In the genomic region with DNA sequence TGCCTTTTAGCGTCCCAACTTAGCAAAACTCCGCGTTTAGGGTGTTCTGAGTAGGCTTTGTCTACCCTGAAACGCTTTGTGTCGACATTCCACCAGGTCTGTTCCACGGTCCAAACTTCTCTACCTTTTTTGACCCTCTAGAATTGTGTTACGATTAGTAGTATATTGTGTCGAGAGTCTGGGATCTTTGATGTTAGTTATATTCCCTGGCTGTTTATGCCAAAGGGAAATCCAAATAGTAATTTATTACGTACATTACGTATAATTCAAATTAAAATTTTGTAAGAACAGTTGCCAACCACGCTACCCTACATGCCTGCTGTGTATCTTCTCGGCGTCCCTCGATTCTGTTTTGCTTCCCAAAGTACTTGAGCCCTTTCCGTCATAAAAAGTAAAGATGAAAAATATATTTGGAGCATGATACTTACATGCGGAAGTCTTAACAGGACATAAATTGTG, we compare ENCODE assay signal across 8 cellular contexts. TPM values are rescaled to one million over a fixed set of nuclear protein-coding genes. Genes with fewer than 3 reads are reported as not detected.
DNase-seq lines count a peak whose midpoint lies in the region; ATAC-seq and TF ChIP-seq lines count a peak whose summit lies in the region.

No MANE protein-coding gene starts in this region.

- no peak for DNase-seq in activated CD4-positive, alpha-beta T cell treated with anti-CD3 and anti-CD28 coated beads, Interleukin-2, amount 10 ng/mL, durations not matched to agents 7 days and 5 days
- no peak for DNase-seq in activated CD4-positive, alpha-beta T cell treated with anti-CD3 and anti-CD28 coated beads, Interleukin-2, amount 50 U/mL, for 48 hours
- DNase-seq in T-cell (no peak), fibroblast of lung (ENCODE audit: low read depth in 2 of 2) (no peak), progenitor cell of endocrine pancreas (ENCODE audit: low spot score, unreplicated experiment) (no peak), NCI-H1048 (lab: John Stamatoyannopoulos, UW) (no peak), cerebellum (ENCODE audit: low spot score) (no peak), EL (no peak)

- H3K36me3 ChIP-seq in fibroblast of lung (ENCODE audit: control insufficient read depth, insufficient read depth, low read length), result no peaks in the 10 kb centered on the region

- peak overlapping the region; percentile 88 for H3K4me3 Mint-ChIP-seq in activated CD4-positive, alpha-beta T cell treated with anti-CD3 and anti-CD28 coated beads, Interleukin-2, amount 10 ng/mL, durations not matched to agents 7 days and 5 days
- peak overlapping the region; percentile 85 to 98 (median 95) for H3K4me3 Mint-ChIP-seq in T-cell
- H3K4me3 Mint-ChIP-seq in progenitor cell of endocrine pancreas (ENCODE audit: low read depth), result peak overlapping the region; percentile 99

- no peaks in the 10 kb centered on the region for H4K20me1 ChIP-seq in fibroblast of lung (ENCODE audit: control insufficient read depth, extremely low read depth, insufficient read depth, low read length)

- peak overlapping the region; percentile 92 for H3K9ac ChIP-seq in fibroblast of lung (ENCODE audit: insufficient read depth, low read length)

- H3K9me3 ChIP-seq in fibroblast of lung (ENCODE audit: control insufficient read depth, insufficient read depth, low read depth, low read length), result no peaks in the 10 kb centered on the region

- no peaks in the 10 kb centered on the region for H3K27me3 ChIP-seq in fibroblast of lung (ENCODE audit: control insufficient read depth, insufficient read depth, low read length)

- H3K27ac Mint-ChIP-seq in activated CD4-positive, alpha-beta T cell treated with anti-CD3 and anti-CD28 coated beads, Interleukin-2, amount 10 ng/mL, durations not matched to agents 7 days and 5 days, result peak overlapping the region; percentile 96
- H3K27ac Mint-ChIP-seq in T-cell (peak overlapping the region; percentile 98 to 100), progenitor cell of endocrine pancreas (peak overlapping the region; percentile 100)

- peaks cover 19% of the 10 kb centered on the region for H3K27me3 Mint-ChIP-seq in activated CD4-positive, alpha-beta T cell treated with anti-CD3 and anti-CD28 coated beads, Interleukin-2, amount 10 ng/mL, durations not matched to agents 7 days and 5 days
- peaks cover 5 to 7% of the 10 kb centered on the region in 2 donors for H3K27me3 Mint-ChIP-seq in T-cell
- H3K27me3 Mint-ChIP-seq in progenitor cell of endocrine pancreas, result no peaks in the 10 kb centered on the region

- H3K4me2 ChIP-seq in fibroblast of lung (ENCODE audit: extremely low read depth, insufficient read depth, low read length), result peak overlapping the region; percentile 88

- H3K27ac ChIP-seq in fibroblast of lung (ENCODE audit: insufficient read depth, low read length), result peak overlapping the region; percentile 83

- H2AFZ ChIP-seq in fibroblast of lung (ENCODE audit: low read length), result peak overlapping the region; percentile 56

- peaks cover 4% of the 10 kb centered on the region for H3K9me3 Mint-ChIP-seq in activated CD4-positive, alpha-beta T cell treated with anti-CD3 and anti-CD28 coated beads, Interleukin-2, amount 10 ng/mL, durations not matched to agents 7 days and 5 days
- H3K9me3 Mint-ChIP-seq in T-cell, result no peaks in the 10 kb centered on the region
- no peaks in the 10 kb centered on the region for H3K9me3 Mint-ChIP-seq in progenitor cell of endocrine pancreas (ENCODE audit: low read depth)

- ATAC-seq in T-cell (replicated peaks in 1 of 4), result peak in 1 of 4 experiments; percentile 1

- peaks cover 33% of the 10 kb centered on the region for H3K79me2 ChIP-seq in fibroblast of lung (ENCODE audit: control insufficient read depth, insufficient read depth, low read length)

- H3K4me3 ChIP-seq in fibroblast of lung (replicated peaks in 1 of 4; ENCODE audit: control extremely low read depth in 1 of 4, insufficient read depth in 1 of 4, low read depth in 3 of 4, low read length in 4 of 4), result peak overlapping the region; percentile 66 to 92 (median 74)

- peaks cover 7% of the 10 kb centered on the region for H3K4me1 ChIP-seq in fibroblast of lung (ENCODE audit: control insufficient read depth, extremely low read depth, insufficient read depth, low read length)

- H3K36me3 Mint-ChIP-seq in activated CD4-positive, alpha-beta T cell treated with anti-CD3 and anti-CD28 coated beads, Interleukin-2, amount 10 ng/mL, durations not matched to agents 7 days and 5 days (ENCODE audit: low read depth), result peaks cover 25% of the 10 kb centered on the region
- peaks cover 8% of the 10 kb centered on the region for H3K36me3 Mint-ChIP-seq in T-cell
- H3K36me3 Mint-ChIP-seq in progenitor cell of endocrine pancreas (ENCODE audit: insufficient read depth), result no peaks in the 10 kb centered on the region

- CTCF ChIA-PET in activated CD4-positive, alpha-beta T cell treated with anti-CD3 and anti-CD28 coated beads, Interleukin-2, amount 10 ng/mL, durations not matched to agents 7 days and 5 days (lab: Charles Lee), result no interaction called here
- CTCF ChIA-PET in T-cell (lab: Charles Lee), result no interaction called here

- H3K4me1 Mint-ChIP-seq in activated CD4-positive, alpha-beta T cell treated with anti-CD3 and anti-CD28 coated beads, Interleukin-2, amount 10 ng/mL, durations not matched to agents 7 days and 5 days, result peaks cover 34% of the 10 kb centered on the region
- peaks cover 28 to 37% (median 32%) of the 10 kb centered on the region in 3 donors for H3K4me1 Mint-ChIP-seq in T-cell
- H3K4me1 Mint-ChIP-seq in progenitor cell of endocrine pancreas (ENCODE audit: low read depth), result peaks cover 25% of the 10 kb centered on the region

- TF ChIP-seq CTCF in fibroblast of lung (conservative IDR thresholded peaks at IDR 0.05 in 1 of 2, IDR thresholded peaks at IDR 0.05 in 1 of 2; ENCODE audit: low read depth in 1 of 2, low read length in 2 of 2), result no peak
- TF ChIP-seq CTCF in progenitor cell of endocrine pancreas (IDR thresholded peaks at IDR 0.05; ENCODE audit: unreplicated experiment), result no peak

- POLR2A ChIA-PET in activated CD4-positive, alpha-beta T cell treated with anti-CD3 and anti-CD28 coated beads, Interleukin-2, amount 10 ng/mL, durations not matched to agents 7 days and 5 days (lab: Charles Lee), result no interaction called here
- POLR2A ChIA-PET in T-cell (lab: Charles Lee), result no interaction called here

RNA-seq across cellular contexts. Expression of gene TTC32, which starts 0.5 kb away (rescaled TPM):
- 10 to 100 TPM; 24.8 to 24.9 TPM for total RNA-seq in activated CD4-positive, alpha-beta T cell treated with anti-CD3 and anti-CD28 coated beads, Interleukin-2, amount 10 ng/mL, durations not matched to agents 7 days and 5 days
- 10 to 100 TPM; 35.1 to 44.6 (median 40.0) TPM for total RNA-seq in T-cell
- 5.6 and 5.8 TPM in 2 replicates for total RNA-seq in fibroblast of lung
- polyA plus RNA-seq in fibroblast of lung, result 4.7 and 6.0 TPM in 2 replicates
- 4.2 and 6.1 TPM in 2 replicates for polyA plus RNA-seq in fibroblast of lung (2012)
- polyA minus RNA-seq in fibroblast of lung (ENCODE audit: low replicate concordance), result not detected in 2 replicates
- 13.2 and 15.6 TPM in 2 replicates for total RNA-seq in progenitor cell of endocrine pancreas
- 31.2 TPM for total RNA-seq in cerebellum
